ENCODE assay signal across 14 cellular contexts in the genomic region with DNA sequence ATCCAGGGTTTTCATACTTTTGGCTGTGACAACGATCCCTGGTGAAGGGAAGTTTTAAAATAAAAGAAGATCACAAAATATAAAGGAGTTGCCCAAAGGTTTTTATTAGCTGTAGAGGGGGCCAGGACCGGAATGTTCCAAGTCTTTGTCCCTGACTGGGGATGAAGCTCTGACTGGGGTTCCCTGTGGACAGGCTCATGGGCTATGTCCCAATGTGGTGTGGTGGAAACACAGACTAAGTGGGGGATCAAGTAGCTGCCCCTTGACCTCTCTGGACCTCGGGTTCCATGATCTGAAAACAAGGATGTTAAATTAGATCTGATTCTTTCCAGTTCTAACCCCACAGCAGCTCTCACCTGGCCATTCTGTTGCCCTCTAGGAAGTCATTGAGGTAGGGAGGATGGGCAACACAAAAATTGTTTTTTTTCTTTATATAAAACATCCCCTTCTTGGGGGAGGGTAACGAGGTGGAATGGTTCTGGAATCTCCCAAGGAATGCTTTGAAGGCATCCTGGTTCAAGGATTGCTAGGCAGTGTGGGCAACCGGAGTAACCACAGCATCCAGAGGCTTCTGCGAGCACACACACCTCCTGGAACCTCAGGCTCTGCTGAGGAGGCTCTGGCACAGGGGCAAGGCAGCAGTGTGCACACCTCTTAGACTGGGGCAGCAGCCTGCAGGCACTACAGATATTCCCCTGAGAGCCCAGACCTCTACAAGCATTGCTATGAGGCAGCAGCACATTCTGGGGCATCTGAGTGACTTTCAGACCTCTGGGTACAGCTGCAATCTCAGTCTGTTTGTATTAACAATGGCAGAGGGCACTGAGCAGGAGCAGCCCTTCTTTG. TPM values are rescaled to one million over a fixed set of nuclear protein-coding genes. Genes with fewer than 3 reads are reported as not detected.
DNase-seq lines count a peak whose midpoint lies in the region; ATAC-seq and TF ChIP-seq lines count a peak whose summit lies in the region.
"Had no signal": no experiment of that assay in that cellular context is flagged by ENCODE, and none has a peak within 500 bp of the region (broad histone marks: within the 10 kb centered on the region; RNA-seq: fewer than 3 reads in every experiment).

No MANE protein-coding gene starts in this region.

- ATAC-seq in left cardiac atrium (no peak), GM19452 (IDR thresholded peaks at IDR 0.05; ENCODE audit: unreplicated experiment) (no peak)

- H3K4me3 ChIP-seq in right atrium auricular region, result peak overlapping the region in 1 of 2 donors; percentile 13
- no peak overlapping the region for H3K4me3 ChIP-seq in esophagus (ENCODE audit: low read depth in 1 of 2, low read length in 2 of 2)
- H3K4me3 ChIP-seq in prostate gland, result no peak overlapping the region
- no peak overlapping the region for H3K4me3 ChIP-seq in vagina
- H3K4me3 ChIP-seq: skin epidermis had no signal

- H3K36me3 ChIP-seq in right atrium auricular region (peaks cover 18% of the 10 kb centered on the region), esophagus (ENCODE audit: control insufficient read depth in 2 of 2, insufficient read depth in 2 of 2, low read length in 1 of 2) (peaks cover 0 to 6% of the 10 kb centered on the region in 2 donors), prostate gland (peaks cover 0 to 2% of the 10 kb centered on the region in 2 donors), vagina (peaks cover 0 to 18% of the 10 kb centered on the region in 2 donors)

- DNase-seq in right atrium auricular region (ENCODE audit: low spot score) (peak; percentile 55), left cardiac atrium (no peak), prostate gland (ENCODE audit: low spot score) (no peak), vagina (ENCODE audit: extremely low spot score in 2 of 2) (no peak), activated gamma-delta T cell (lab: John Stamatoyannopoulos, UW) (no peak), GM20000 (ENCODE audit: low spot score) (no peak)
- DNase-seq: activated CD4-positive, alpha-beta T cell treated with anti-CD3 and anti-CD28 coated beads, Interleukin-2, amount 10 ng/mL, durations not matched to agents 7 days and 5 days; activated effector memory CD4-positive, alpha-beta T cell treated with Interleukin-2 at 50 U/mL for 16 hours; AML-193; T-cell had no signal

- H3K27me3 ChIP-seq in right atrium auricular region, result no peaks in the 10 kb centered on the region
- H3K27me3 ChIP-seq in esophagus (ENCODE audit: control insufficient read depth in 1 of 2, insufficient read depth in 2 of 2, low read length in 2 of 2), result no peaks in the 10 kb centered on the region
- H3K27me3 ChIP-seq in prostate gland (replicated peaks; ENCODE audit: insufficient read depth), result no peaks in the 10 kb centered on the region
- H3K27me3 ChIP-seq in vagina, result no peaks in the 10 kb centered on the region

- peaks cover 0 to 28% of the 10 kb centered on the region in 2 donors for H3K4me1 ChIP-seq in right atrium auricular region
- H3K4me1 ChIP-seq in esophagus (ENCODE audit: control insufficient read depth in 2 of 2, insufficient read depth in 2 of 2, low read length in 1 of 2), result peaks cover 3 to 7% of the 10 kb centered on the region in 2 donors
- H3K4me1 ChIP-seq in prostate gland (replicated peaks), result peaks cover 5% of the 10 kb centered on the region
- peaks cover 27% of the 10 kb centered on the region for H3K4me1 ChIP-seq in vagina

- H3K27ac ChIP-seq in right atrium auricular region (peak overlapping the region; percentile 84 to 98), esophagus (ENCODE audit: low read depth in 2 of 2, low read length in 1 of 2) (peak overlapping the region; percentile 72 to 83), prostate gland (peak overlapping the region; percentile 76 to 81), vagina (peak overlapping the region; percentile 83)

- H3K9me3 ChIP-seq in right atrium auricular region (peaks cover 0 to 7% of the 10 kb centered on the region in 2 donors), esophagus (ENCODE audit: control insufficient read depth in 2 of 2, insufficient read depth in 1 of 2, low read depth in 1 of 2, low read length in 1 of 2) (peaks cover 4% of the 10 kb centered on the region in 2 donors), prostate gland (no peaks in the 10 kb centered on the region), vagina (peaks cover 6% of the 10 kb centered on the region)

- TF ChIP-seq CTCF in right atrium auricular region (IDR thresholded peaks at IDR 0.05) (no peak), prostate gland (IDR thresholded peaks at IDR 0.05) (no peak), vagina (IDR thresholded peaks at IDR 0.05) (no peak), GM20000 (IDR thresholded peaks at IDR 0.05; ENCODE audit: extremely low read depth, missing control alignments) (no peak)

- TF ChIP-seq POLR2A in prostate gland (IDR thresholded peaks at IDR 0.05) (no peak), vagina (IDR thresholded peaks at IDR 0.05) (no peak)

- intact Hi-C loops in left cardiac atrium (cut with DNase I) (loop anchor here (2.0 to 10.0 kb wide), 3 partner anchors 57 to 293 kb away; a partner anchor contains a TSS), prostate gland (cut with DNase I) (loop anchor here (2.0 to 10.0 kb wide), 4 partner anchors 57 to 296 kb away; a partner anchor contains a TSS), vagina (cut with DNase I) (loop anchor here (2.0 to 10.0 kb wide), 3 partner anchors 57 to 296 kb away; a partner anchor contains a TSS)

- WGBS in esophagus, 2 donors, result 83 to 88% methylated on average over 6 of the region's 6 CpGs
- whole genome bisulfite sequencing in prostate gland, result 69% methylated on average over 6 of the region's 6 CpGs

RNA-seq across cellular contexts. Expression of a gene that starts 21.4 kb away (rescaled TPM):
- total RNA-seq in right atrium auricular region (under 1 TPM in 1 of 2 donors, not detected in 1; 0.90 TPM), left cardiac atrium (under 1 TPM; 0.24 to 0.53 TPM), prostate gland (not detected), vagina (not detected)
- under 1 TPM in 1 of 2 donors, not detected in 1; 0.01 TPM for polyA plus RNA-seq in esophagus

RNA-seq across cellular contexts. Expression of a gene that starts 51.5 kb away (rescaled TPM):
- 1 to 10 TPM in 1 of 2 donors, under 1 TPM in 1; 0.33 to 1.6 TPM for total RNA-seq in right atrium auricular region
- total RNA-seq in left cardiac atrium, result under 1 TPM; 0.71 to 0.84 TPM
- under 1 TPM; 0.28 to 0.86 TPM for polyA plus RNA-seq in esophagus
- 10 to 100 TPM in 1 of 2 donors, 1 to 10 TPM in 1; 3.6 to 12.8 TPM for total RNA-seq in prostate gland
- 19.4 TPM for total RNA-seq in vagina
- total RNA-seq: myocyte had no signal

RNA-seq across cellular contexts. Expression of a gene that starts 58.4 kb away (rescaled TPM):
- total RNA-seq in right atrium auricular region (100 to 1,000 TPM in 1 of 2 donors, 10 to 100 TPM in 1; 77.9 to 128 TPM), left cardiac atrium (100 to 1,000 TPM; 110 to 180 TPM), prostate gland (10 to 100 TPM; 59.3 to 63.1 TPM), vagina (74.2 TPM)
- 10 to 100 TPM; 48.5 to 58.2 TPM for polyA plus RNA-seq in esophagus
